Comparison of ENCODE assay signal across 10 cellular contexts in genomic region chr20:36540551-36541211, GRCh38. TPM values are rescaled to one million over a fixed set of nuclear protein-coding genes. Genes with fewer than 3 reads are reported as not detected.
DNase-seq lines count a peak whose midpoint lies in the region; ATAC-seq and TF ChIP-seq lines count a peak whose summit lies in the region.
"Had no signal": no experiment of that assay in that cellular context is flagged by ENCODE, and none has a peak within 500 bp of the region (broad histone marks: within the 10 kb centered on the region; RNA-seq: fewer than 3 reads in every experiment).

No MANE protein-coding gene starts in this region.

- H3K36me3 ChIP-seq in breast epithelium (no peaks in the 10 kb centered on the region), uterus (no peaks in the 10 kb centered on the region)

- no peaks in the 10 kb centered on the region for H3K27me3 ChIP-seq in breast epithelium
- no peaks in the 10 kb centered on the region for H3K27me3 ChIP-seq in uterus

- H3K36me3 Mint-ChIP-seq in MCF 10A (ENCODE audit: insufficient read depth, unreplicated experiment) (peaks cover 8% of the 10 kb centered on the region), nephron progenitor cell (ENCODE audit: low read depth) (peaks cover 15% of the 10 kb centered on the region)

- DNase-seq in breast epithelium (ENCODE audit: low spot score in 2 of 2) (no peak), MCF 10A (ENCODE audit: unreplicated experiment) (no peak), foreskin fibroblast (no peak), nephron progenitor cell (peak; percentile 35), uterus (peak; percentile 49 to 54), activated T-cell treated with anti-CD3 and anti-CD28 coated beads for 4 hours (no peak), Ammon's horn (ENCODE audit: low spot score) (no peak)
- DNase-seq: NCI-H1417 treated with DMSO at 0.1 percent for 48 hours, T-helper 9 cell had no signal

- H3K4me3 Mint-ChIP-seq in MCF 10A (ENCODE audit: unreplicated experiment) (no peak overlapping the region), nephron progenitor cell (peak overlapping the region; percentile 77)

- BruUV-seq in MCF 10A (replicated peaks; lab: Mats Ljungman, UMichigan) = no TSS peak

- intact Hi-C loops in breast epithelium (cut with DNase I; ENCODE audit: low total_unique reads) = no loop called here
- intact Hi-C loops in MCF 10A (cut with micrococcal nuclease) = no loop called here
- intact Hi-C loops in uterus (cut with DNase I; ENCODE audit: low total_unique reads) = loop anchor here (2.0 kb wide), 1 partner anchor 78 kb away; no protein-coding TSS in a partner anchor

- TF ChIP-seq POLR2A in breast epithelium (IDR thresholded peaks at IDR 0.05) = no peak
- TF ChIP-seq POLR2A in uterus (IDR thresholded peaks at IDR 0.05) = no peak

- H3K27ac Mint-ChIP-seq in MCF 10A (ENCODE audit: low read depth, unreplicated experiment) = no peak overlapping the region
- no peak overlapping the region for H3K27ac Mint-ChIP-seq in nephron progenitor cell

- POLR2A ChIA-PET in MCF 10A (lab: Yijun Ruan, JAX) = interaction anchor here (1.2 kb wide), 1 partner anchor 65 kb away, joined by 4 read pairs; the partner anchor contains the start of gene RAB5IF

- CTCF ChIA-PET in MCF 10A (lab: Yijun Ruan, JAX) = interaction anchor here (0.6 kb wide), 1 partner anchor 307 kb away, joined by 3 read pairs; no protein-coding TSS in a partner anchor

- H3K9me3 Mint-ChIP-seq in MCF 10A (ENCODE audit: unreplicated experiment) = no peaks in the 10 kb centered on the region
- H3K9me3 Mint-ChIP-seq in nephron progenitor cell = no peaks in the 10 kb centered on the region

- peak overlapping the region; percentile 78 to 97 (median 85) for H3K4me3 ChIP-seq in breast epithelium
- peak overlapping the region; percentile 49 to 100 for H3K4me3 ChIP-seq in foreskin fibroblast (ENCODE audit: low read depth in 1 of 2, low read length in 2 of 2)
- peak overlapping the region; percentile 78 to 95 for H3K4me3 ChIP-seq in uterus

- TF ChIP-seq CTCF in breast epithelium (IDR thresholded peaks at IDR 0.05) (no peak), MCF 10A (IDR thresholded peaks at IDR 0.05; ENCODE audit: unreplicated experiment) (no peak), foreskin fibroblast (IDR thresholded peaks at IDR 0.05; ENCODE audit: low read depth, low read length) (no peak), nephron progenitor cell (IDR thresholded peaks at IDR 0.05) (no peak), uterus (IDR thresholded peaks at IDR 0.05) (no peak)

- H3K4me1 ChIP-seq in breast epithelium (peaks cover 0 to 7% of the 10 kb centered on the region in 2 donors), uterus (peaks cover 2 to 16% of the 10 kb centered on the region in 2 donors)

- H3K4me1 Mint-ChIP-seq in MCF 10A (ENCODE audit: insufficient read depth, unreplicated experiment) (peaks cover 8% of the 10 kb centered on the region), nephron progenitor cell (peaks cover 49% of the 10 kb centered on the region)

- H3K27ac ChIP-seq in breast epithelium (peak overlapping the region; percentile 95 to 99), uterus (peak overlapping the region; percentile 97 to 98)

- H3K9me3 ChIP-seq in breast epithelium = no peaks in the 10 kb centered on the region
- H3K9me3 ChIP-seq in uterus = no peaks in the 10 kb centered on the region

- no peak for ATAC-seq in GM21360 (IDR thresholded peaks at IDR 0.05; ENCODE audit: unreplicated experiment)

- no peaks in the 10 kb centered on the region for H3K27me3 Mint-ChIP-seq in MCF 10A (ENCODE audit: insufficient read depth, unreplicated experiment)
- H3K27me3 Mint-ChIP-seq in nephron progenitor cell (ENCODE audit: low read depth, poor library complexity) = peaks cover 3% of the 10 kb centered on the region

RNA-seq across cellular contexts. Expression of gene MYL9, which starts 0.6 kb away (rescaled TPM):
- 100 to 1,000 TPM in 1 of 3 donors, 10 to 100 TPM in 2; 72.9 to 112 (median 91.8) TPM for total RNA-seq in breast epithelium
- total RNA-seq in MCF 10A (2022) = 4.3 and 7.9 TPM in 2 replicates
- 1,000 to 10,000 TPM in 1 of 4 donors, 100 to 1,000 TPM in 2, 10 to 100 TPM in 1; 18.5 to 1,447 (median 245) TPM for total RNA-seq in uterus

RNA-seq across cellular contexts. Expression of gene TGIF2, which starts 32.7 kb away (rescaled TPM):
- total RNA-seq in breast epithelium = 10 to 100 TPM in 2 of 3 donors, 1 to 10 TPM in 1; 9.9 to 14.3 (median 13.4) TPM
- total RNA-seq in MCF 10A (2022) = 5.9 and 9.7 TPM in 2 replicates
- 10 to 100 TPM in 2 of 4 donors, 1 to 10 TPM in 2; 3.3 to 35.7 (median 17.7) TPM for total RNA-seq in uterus

Comparison
In these comparisons a context has a peak if more than half of its experiments do, and no peak if none do; other contexts are left out.
1. DNase-seq: peak in nephron progenitor cell (single experiment) and uterus (2 of 2); none in breast epithelium (0 of 2), MCF 10A (single experiment), foreskin fibroblast (0 of 2), activated T-cell treated with anti-CD3 and anti-CD28 coated beads for 4 hours (single experiment) and Ammon's horn (single experiment).
2. Peak in every context shown above with its lines, with median percentiles within 50 percentile points of each other: H3K4me3 ChIP-seq.